Comparison of ENCODE assay signal across 23 cellular contexts in the genomic region with DNA sequence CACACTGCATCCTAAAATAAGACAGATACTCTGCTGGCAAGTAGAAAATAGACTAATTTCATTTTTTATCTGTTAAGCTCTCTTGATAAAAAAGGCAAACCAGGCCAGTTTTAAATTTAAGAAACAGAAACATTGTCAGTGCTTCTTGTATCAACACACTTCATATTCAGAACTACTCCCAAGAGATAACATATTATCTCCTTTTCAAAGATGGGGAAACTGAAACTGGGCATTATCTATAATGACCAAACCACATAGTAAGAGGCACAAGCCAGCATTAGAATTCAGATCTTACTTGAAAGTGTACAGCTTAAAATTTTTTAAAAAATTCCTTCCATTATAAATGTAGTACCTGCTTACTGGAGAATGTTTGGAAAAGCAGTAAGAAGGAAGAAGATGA.
"Had no signal": no experiment of that assay in that cellular context is flagged by ENCODE, and none has a peak within 500 bp of the region (broad histone marks: within the 10 kb centered on the region; RNA-seq: fewer than 3 reads in every experiment).

No MANE protein-coding gene starts in this region.

- H3K27me3 Mint-ChIP-seq: activated naive CD8-positive, alpha-beta T cell; T-helper 17 cell had no signal

- H3K27ac ChIP-seq: brain microvascular endothelial cell, cardiac muscle cell, SJSA1, WERI-Rb-1 had no signal

- H3K9me3 Mint-ChIP-seq: activated T-helper 1 cell treated with anti-CD3 and anti-CD28 coated beads, Interleukin-12 subunit alpha, Interleukin-12 subunit beta, Interleukin-2, Interleukin-4 antibody, amounts not matched to agents 30 ng/mL and 10 ng/mL and 1 ng/mL, durations not matched to agents 14 hours and 24 hours and 36 hours had no signal

- H3K9me3 ChIP-seq: SJSA1 had no signal

- H3K27me3 ChIP-seq: brain microvascular endothelial cell, cardiac muscle cell, SJSA1 had no signal

- H3K4me3 ChIP-seq: cardiac muscle cell, SJSA1 had no signal

- FAIRE-seq: colon had no signal

- H3K4me3 Mint-ChIP-seq: activated naive CD8-positive, alpha-beta T cell; activated T-helper 1 cell treated with anti-CD3 and anti-CD28 coated beads, Interleukin-12 subunit alpha, Interleukin-12 subunit beta, Interleukin-2, Interleukin-4 antibody, amounts not matched to agents 30 ng/mL and 10 ng/mL and 1 ng/mL, durations not matched to agents 14 hours and 24 hours and 36 hours; T-helper 17 cell had no signal

- DNase-seq: activated CD4-positive, alpha-beta T cell treated with anti-CD3 and anti-CD28 coated beads for 4 hours; activated CD4-positive, alpha-beta T cell treated with anti-CD3 and anti-CD28 coated beads, Interleukin-2, amount 50 U/mL, for 4 hours; activated CD8-positive, alpha-beta memory T cell treated with anti-CD3 and anti-CD28 coated beads, Interleukin-2, amount 50 U/mL, for 4 hours; activated effector memory CD4-positive, alpha-beta T cell treated with Interleukin-2 at 50 U/mL for 16 hours; activated naive CD4-positive, alpha-beta T cell; activated T-cell treated with anti-CD3 and anti-CD28 coated beads, Interleukin-2, amount 50 U/mL, for 1 hour; brain microvascular endothelial cell; cerebellar nuclear complex; NCI-H1105 treated with DMSO at 0.1 percent for 48 hours; NCI-H1436 treated with DMSO at 0.1 percent for 48 hours; NCI-H187; NCI-H2081; NCI-H510A treated with DMSO at 0.1 percent for 48 hours; PC-3; SHP77; T-helper 17 cell; T-helper 9 cell; WERI-Rb-1 had no signal

- ATAC-seq: PC-3, T-helper 17 cell had no signal

- H3K4me1 ChIP-seq: SJSA1 had no signal

- H3K27ac Mint-ChIP-seq: activated T-helper 1 cell treated with anti-CD3 and anti-CD28 coated beads, Interleukin-12 subunit alpha, Interleukin-12 subunit beta, Interleukin-2, Interleukin-4 antibody, amounts not matched to agents 30 ng/mL and 10 ng/mL and 1 ng/mL, durations not matched to agents 14 hours and 24 hours and 36 hours had no signal
